Comparison of ENCODE assay signal across 9 cellular contexts in the genomic region with DNA sequence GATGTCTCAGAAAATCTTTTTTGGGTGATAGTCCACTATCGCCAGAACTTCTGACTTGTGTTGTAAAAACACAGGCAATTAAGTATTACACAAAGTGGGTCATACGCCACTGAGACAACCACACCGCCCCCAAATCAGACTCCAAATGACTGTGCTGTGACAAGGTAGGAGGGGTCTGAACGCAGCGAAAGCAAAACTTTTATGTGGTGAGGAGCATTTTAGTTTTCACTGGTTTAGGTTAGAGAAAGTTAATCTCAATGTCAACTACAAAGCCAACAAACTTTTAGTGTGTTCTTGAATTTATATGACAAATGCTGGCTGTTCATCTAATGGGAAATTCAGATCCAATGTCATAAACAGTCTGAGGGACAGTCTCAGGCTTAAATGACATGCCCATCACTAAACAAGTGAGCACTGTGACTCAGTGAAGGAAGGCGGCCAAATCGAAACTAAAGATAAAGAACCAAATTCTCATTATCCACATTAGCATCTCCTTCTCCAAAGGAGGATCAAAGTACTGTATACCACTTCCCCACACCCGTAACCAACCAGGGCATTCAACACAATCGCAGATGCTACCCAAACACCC.
DNase-seq lines count a peak whose midpoint lies in the region; ATAC-seq and TF ChIP-seq lines count a peak whose summit lies in the region.
"Had no signal": no experiment of that assay in that cellular context is flagged by ENCODE, and none has a peak within 500 bp of the region (broad histone marks: within the 10 kb centered on the region; RNA-seq: fewer than 3 reads in every experiment).

No MANE protein-coding gene starts in this region.

- peak overlapping the region; percentile 16 for H3K4me2 ChIP-seq in fibroblast of lung (ENCODE audit: extremely low read depth, insufficient read depth, low read length)

- H3K27ac ChIP-seq in fibroblast of lung (ENCODE audit: insufficient read depth, low read length) (no peak overlapping the region), foreskin keratinocyte (no peak overlapping the region)

- no peaks in the 10 kb centered on the region for H3K27me3 ChIP-seq in fibroblast of lung (ENCODE audit: control insufficient read depth, insufficient read depth, low read length)
- H3K27me3 ChIP-seq in foreskin keratinocyte, result no peaks in the 10 kb centered on the region
- H3K27me3 ChIP-seq: neutrophil had no signal

- H3K79me2 ChIP-seq in fibroblast of lung (ENCODE audit: control insufficient read depth, insufficient read depth, low read length), result no peaks in the 10 kb centered on the region

- no peaks in the 10 kb centered on the region for H4K20me1 ChIP-seq in fibroblast of lung (ENCODE audit: control insufficient read depth, extremely low read depth, insufficient read depth, low read length)

- no peaks in the 10 kb centered on the region for H3K4me1 ChIP-seq in fibroblast of lung (ENCODE audit: control insufficient read depth, extremely low read depth, insufficient read depth, low read length)
- H3K4me1 ChIP-seq in foreskin keratinocyte, result peaks cover 3% of the 10 kb centered on the region

- ATAC-seq in GM18508 (IDR thresholded peaks at IDR 0.05; ENCODE audit: insufficient read depth, unreplicated experiment), result peak; percentile 85
- peak; percentile 61 for ATAC-seq in HG02943 (IDR thresholded peaks at IDR 0.05; ENCODE audit: low read depth, unreplicated experiment)
- ATAC-seq in foreskin keratinocyte, result no peak

- no peaks in the 10 kb centered on the region for H3K9me3 ChIP-seq in fibroblast of lung (ENCODE audit: control insufficient read depth, insufficient read depth, low read depth, low read length)
- H3K9me3 ChIP-seq: neutrophil had no signal

- H2AFZ ChIP-seq in fibroblast of lung (ENCODE audit: low read length), result no peak overlapping the region

- H3K36me3 ChIP-seq in fibroblast of lung (ENCODE audit: control insufficient read depth, insufficient read depth, low read length), result no peaks in the 10 kb centered on the region
- H3K36me3 ChIP-seq: neutrophil had no signal

- H3K4me3 ChIP-seq in fibroblast of lung (replicated peaks in 1 of 4; ENCODE audit: control extremely low read depth in 1 of 4, insufficient read depth in 1 of 4, low read depth in 3 of 4, low read length in 4 of 4), result no peak overlapping the region

- H3K9ac ChIP-seq in fibroblast of lung (ENCODE audit: insufficient read depth, low read length), result no peak overlapping the region

- DNase-seq in activated CD4-positive, CD25-positive, alpha-beta regulatory T cell treated with anti-CD3 and anti-CD28 coated beads, Interleukin-2, amount 50 U/mL, for 16 hours (ENCODE audit: low read depth, low spot score), result peak; percentile 56
- no peak for DNase-seq in fibroblast of lung (ENCODE audit: low read depth in 2 of 2)
- DNase-seq in NCI-H187 (lab: John Stamatoyannopoulos, UW), result no peak
- DNase-seq in nucleus accumbens (lab: John Stamatoyannopoulos, UW), result no peak
- no peak for DNase-seq in foreskin keratinocyte
- DNase-seq in HT-29 (ENCODE audit: low spot score), result no peak

- no peak for TF ChIP-seq CTCF in fibroblast of lung (conservative IDR thresholded peaks at IDR 0.05 in 1 of 2, IDR thresholded peaks at IDR 0.05 in 1 of 2; ENCODE audit: low read depth in 1 of 2, low read length in 2 of 2)
- TF ChIP-seq CTCF in foreskin keratinocyte (conservative IDR thresholded peaks at IDR 0.05), result no peak
